Comparison of ENCODE assay signal across 10 cellular contexts in genomic region chr3:67030785-67031740, GRCh38.
A peak's percentile ranks its signal among the peaks of the same experiment; 100 is the strongest.
DNase-seq lines count a peak whose midpoint lies in the region; ATAC-seq, FAIRE-seq and TF ChIP-seq lines count a peak whose summit lies in the region.
"Had no signal": no experiment of that assay in that cellular context is flagged by ENCODE, and none has a peak within 500 bp of the region (broad histone marks: within the 10 kb centered on the region; RNA-seq: fewer than 3 reads in every experiment).

No MANE protein-coding gene starts in this region.

- FAIRE-seq in GM18507 (lab: Jason Lieb, UNC) (peak; percentile 66), H54 (lab: Jason Lieb, UNC) (no peak)

- no peak for TF ChIP-seq POLR2A in H54 (IDR thresholded peaks at IDR 0.05; ENCODE audit: low read depth, low read length)

- ATAC-seq in GM21423 (IDR thresholded peaks at IDR 0.05; ENCODE audit: unreplicated experiment) (peak; percentile 83), HG03097 (IDR thresholded peaks at IDR 0.05; ENCODE audit: low FRiP score, unreplicated experiment) (peak; percentile 74), SK-N-SH treated with all-trans-retinoic acid at 6 μM for 48 hours (no peak)
- ATAC-seq: right lobe of liver had no signal

- DNase-seq in GM18507 (ENCODE audit: extremely low spot score, insufficient read length, low read depth) (no peak), NOMO-1 treated with dmso at 0.1 percent for 144 hours (lab: John Stamatoyannopoulos, UW; ENCODE audit: unreplicated experiment) (peak; percentile 68), H54 (ENCODE audit: insufficient read length, low spot score) (no peak), NCI-H1048 (lab: John Stamatoyannopoulos, UW) (no peak), AG20443 (ENCODE audit: low spot score) (no peak)
- DNase-seq: NCI-H2171 treated with DMSO at 0.1 percent for 48 hours, right lobe of liver had no signal

TF ChIP-seq in SK-N-SH treated with all-trans-retinoic acid at 6 μM for 48 hours, 23 proteins besides CTCF, POLR2A, EP300 and RAD21:
- TF ChIP-seq CSRNP3 (CRISPR knock-in tag; IDR thresholded peaks at IDR 0.05) (no peak), PATZ1 (CRISPR knock-in tag; IDR thresholded peaks at IDR 0.05; ENCODE audit: borderline replicate concordance) (no peak), CSDC2 (CRISPR knock-in tag; IDR thresholded peaks at IDR 0.05) (no peak), ZNF70 (CRISPR knock-in tag; IDR thresholded peaks at IDR 0.05) (no peak), CREB5 (CRISPR knock-in tag; IDR thresholded peaks at IDR 0.05; ENCODE audit: low read depth) (no peak), TSHZ2 (CRISPR knock-in tag; IDR thresholded peaks at IDR 0.05) (no peak), POU6F1 (CRISPR knock-in tag; IDR thresholded peaks at IDR 0.05; ENCODE audit: borderline replicate concordance, low read depth) (no peak), ESRRG (CRISPR knock-in tag; IDR thresholded peaks at IDR 0.05) (no peak), PPARA (CRISPR knock-in tag; IDR thresholded peaks at IDR 0.05; ENCODE audit: borderline replicate concordance) (no peak)
